ENCODE assay signal across 2 cellular contexts in genomic region chr15:40275491-40275890, GRCh38.
TF ChIP-seq lines count a peak whose summit lies in the region.

No MANE protein-coding gene starts in this region.

TF ChIP-seq in HCT116, 20 proteins besides CTCF, POLR2A, EP300 and RAD21:
- TF ChIP-seq POLR2AphosphoS5 (IDR thresholded peaks at IDR 0.05; ENCODE audit: low read depth, low read length) (no peak), JUND (IDR thresholded peaks at IDR 0.05) (no peak), ZNF274 (IDR thresholded peaks at IDR 0.05; ENCODE audit: low read depth, low read length) (no peak), EGR1 (IDR thresholded peaks at IDR 0.05; ENCODE audit: low read depth) (no peak), ZFX (IDR thresholded peaks at IDR 0.05) (no peak), CBX3 (IDR thresholded peaks at IDR 0.05; ENCODE audit: low read depth) (no peak), EZH2phosphoT487 (IDR thresholded peaks at IDR 0.05; ENCODE audit: borderline replicate concordance) (no peak), MAX (IDR thresholded peaks at IDR 0.05) (no peak), CEBPB (IDR thresholded peaks at IDR 0.05; ENCODE audit: low read depth) (no peak), EZH2 (IDR thresholded peaks at IDR 0.05) (no peak), REST (IDR thresholded peaks at IDR 0.05; ENCODE audit: low read depth) (no peak), SRF (IDR thresholded peaks at IDR 0.05; ENCODE audit: low read depth) (no peak)
- TF ChIP-seq, protein P1, sequence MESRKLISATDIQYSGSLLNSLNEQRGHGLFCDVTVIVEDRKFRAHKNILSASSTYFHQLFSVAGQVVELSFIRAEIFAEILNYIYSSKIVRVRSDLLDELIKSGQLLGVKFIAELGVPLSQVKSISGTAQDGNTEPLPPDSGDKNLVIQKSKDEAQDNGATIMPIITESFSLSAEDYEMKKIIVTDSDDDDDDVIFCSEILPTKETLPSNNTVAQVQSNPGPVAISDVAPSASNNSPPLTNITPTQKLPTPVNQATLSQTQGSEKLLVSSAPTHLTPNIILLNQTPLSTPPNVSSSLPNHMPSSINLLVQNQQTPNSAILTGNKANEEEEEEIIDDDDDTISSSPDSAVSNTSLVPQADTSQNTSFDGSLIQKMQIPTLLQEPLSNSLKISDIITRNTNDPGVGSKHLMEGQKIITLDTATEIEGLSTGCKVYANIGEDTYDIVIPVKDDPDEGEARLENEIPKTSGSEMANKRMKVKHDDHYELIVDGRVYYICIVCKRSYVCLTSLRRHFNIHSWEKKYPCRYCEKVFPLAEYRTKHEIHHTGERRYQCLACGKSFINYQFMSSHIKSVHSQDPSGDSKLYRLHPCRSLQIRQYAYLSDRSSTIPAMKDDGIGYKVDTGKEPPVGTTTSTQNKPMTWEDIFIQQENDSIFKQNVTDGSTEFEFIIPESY (IDR thresholded peaks at IDR 0.05; ENCODE audit: extremely low read depth, insufficient replicate concordance, low read length): no peak
- TF ChIP-seq, protein P2, sequence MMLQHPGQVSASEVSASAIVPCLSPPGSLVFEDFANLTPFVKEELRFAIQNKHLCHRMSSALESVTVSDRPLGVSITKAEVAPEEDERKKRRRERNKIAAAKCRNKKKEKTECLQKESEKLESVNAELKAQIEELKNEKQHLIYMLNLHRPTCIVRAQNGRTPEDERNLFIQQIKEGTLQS (IDR thresholded peaks at IDR 0.05): no peak

TF ChIP-seq in H1, 55 proteins besides CTCF, POLR2A, EP300 and RAD21:
- no peak for TF ChIP-seq BACH1 (IDR thresholded peaks at IDR 0.05; ENCODE audit: low read length)
- TF ChIP-seq KDM1A (IDR thresholded peaks at IDR 0.05; ENCODE audit: borderline replicate concordance, low read length): peak; percentile 63; the same call in 1 of the 2 replicates
TF ChIP-seq in H1: peak in this region for 1.
